In the genomic region with DNA sequence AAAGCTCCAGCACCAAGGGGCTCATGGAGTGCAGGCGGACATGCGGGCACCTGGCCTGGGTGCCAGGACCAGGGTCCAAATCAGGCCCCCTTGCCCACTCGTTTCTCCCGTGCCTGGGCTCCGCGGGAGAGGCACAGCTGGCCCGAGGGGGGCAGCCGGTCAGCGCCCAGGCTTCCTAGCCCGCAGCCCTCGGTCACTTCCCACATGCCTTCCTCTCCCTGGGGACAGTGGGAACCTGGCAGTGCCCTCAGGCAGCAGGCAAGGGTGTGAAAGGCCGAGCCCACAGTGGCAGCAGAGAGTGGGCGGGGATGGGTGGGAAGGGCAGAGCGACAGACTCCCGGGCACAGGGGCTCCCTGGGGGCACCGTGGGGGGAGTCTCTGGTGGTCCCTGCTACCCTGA, we compare ENCODE assay signal across 22 cellular contexts.
A peak's percentile ranks its signal among the peaks of the same experiment; 100 is the strongest.
DNase-seq lines count a peak whose midpoint lies in the region; ATAC-seq and TF ChIP-seq lines count a peak whose summit lies in the region.
"Had no signal": no experiment of that assay in that cellular context is flagged by ENCODE, and none has a peak within 500 bp of the region (broad histone marks: within the 10 kb centered on the region; RNA-seq: fewer than 3 reads in every experiment).

No MANE protein-coding gene starts in this region.

- H3K9me3 ChIP-seq in HEK293 (ENCODE audit: control insufficient read depth, insufficient read depth, low read depth, low read length) (no peaks in the 10 kb centered on the region), gastroesophageal sphincter (no peaks in the 10 kb centered on the region), thoracic aorta (no peaks in the 10 kb centered on the region), mucosa of descending colon (no peaks in the 10 kb centered on the region)

- H3K4me1 ChIP-seq in HEK293 (ENCODE audit: control insufficient read depth, insufficient read depth, low read length) (no peaks in the 10 kb centered on the region), gastroesophageal sphincter (peaks cover 0 to 36% (median 5%) of the 10 kb centered on the region in 3 donors), thoracic aorta (ENCODE audit: control insufficient read depth in 1 of 2, low read depth in 2 of 2) (peaks cover 45 to 79% of the 10 kb centered on the region in 2 donors), mucosa of descending colon (ENCODE audit: low read depth) (no peaks in the 10 kb centered on the region)

- H3K27ac ChIP-seq in HEK293 (ENCODE audit: extremely low read depth, low read depth, low read length) (no peak overlapping the region), gastroesophageal sphincter (peak overlapping the region in 3 of 4 donors; percentile 11 to 72 (median 46)), thoracic aorta (peak overlapping the region; percentile 95 to 97)

- intact Hi-C loops in mucosa of descending colon (cut with DNase I, micrococcal nuclease), result no loop called here

- CTCF ChIA-PET in HEK293 (lab: Yijun Ruan, JAX), result interaction anchor here (0.6 to 2.2 kb wide), 2 partner anchors 78 to 523 kb away, joined by 3 to 4 read pairs; no protein-coding TSS in a partner anchor

- ATAC-seq in gastroesophageal sphincter, result no peak
- ATAC-seq in thoracic aorta (ENCODE audit: insufficient number of reproducible peaks, low FRiP score, low read depth), result no peak
- no peak for ATAC-seq in left lobe of liver
- no peak for ATAC-seq in mucosa of descending colon
- ATAC-seq: CD8-positive, alpha-beta T cell; GM12878 had no signal

- POLR2A ChIA-PET in HEK293 (lab: Yijun Ruan, JAX), result no interaction called here

- H3K36me3 ChIP-seq in HEK293 (ENCODE audit: control insufficient read depth in 2 of 2, insufficient read depth in 1 of 2, low read length in 2 of 2) (no peaks in the 10 kb centered on the region), gastroesophageal sphincter (no peaks in the 10 kb centered on the region), thoracic aorta (no peaks in the 10 kb centered on the region), mucosa of descending colon (ENCODE audit: low read depth) (no peaks in the 10 kb centered on the region)

- no peak for TF ChIP-seq EP300 in gastroesophageal sphincter (IDR thresholded peaks at IDR 0.05)

- WGBS in gastroesophageal sphincter (ENCODE audit: low coverage in 1 of 2), 2 donors, result no CpG with 5 or more reads among the region's 16 CpGs

- no peak for TF ChIP-seq CTCF in HEK293 (tag by site-specific recombination; IDR thresholded peaks at IDR 0.05)
- no peak for TF ChIP-seq CTCF in gastroesophageal sphincter (IDR thresholded peaks at IDR 0.05)
- TF ChIP-seq CTCF in thoracic aorta (IDR thresholded peaks at IDR 0.05), result no peak
- TF ChIP-seq CTCF in mucosa of descending colon (IDR thresholded peaks at IDR 0.05), result no peak

- H3K27me3 ChIP-seq in gastroesophageal sphincter (peaks cover 20% of the 10 kb centered on the region), thoracic aorta (replicated peaks; ENCODE audit: insufficient read depth) (no peaks in the 10 kb centered on the region)

- no peak for TF ChIP-seq POLR2A in gastroesophageal sphincter (IDR thresholded peaks at IDR 0.05)

- no peak overlapping the region for H3K4me3 ChIP-seq in HEK293 (ENCODE audit: low read depth, low read length)
- no peak overlapping the region for H3K4me3 ChIP-seq in gastroesophageal sphincter
- H3K4me3 ChIP-seq in thoracic aorta, result peak overlapping the region; percentile 48
- H3K4me3 ChIP-seq in mucosa of descending colon, result no peak overlapping the region
- H3K4me3 ChIP-seq: GM12878, GM23338, K562 had no signal

- DNase-seq in M059J (ENCODE audit: low read depth), result peak; percentile 24
- no peak for DNase-seq in thoracic aorta (ENCODE audit: low spot score)
- no peak for DNase-seq in H4 (ENCODE audit: low spot score)
- DNase-seq in cerebellar cortex (ENCODE audit: low spot score), result no peak
- no peak for DNase-seq in left lobe of liver (ENCODE audit: low spot score)
- DNase-seq in mucosa of descending colon, result no peak
- DNase-seq: C1 segment of cervical spinal cord; CD8-positive, alpha-beta T cell; DND-41; HCEC 1CT; NCI-H1092 treated with DMSO at 0.1 percent for 48 hours; NCI-H1436 treated with DMSO at 0.1 percent for 48 hours; NCI-H1930; NCI-H510A treated with DMSO at 0.1 percent for 48 hours; NCI-H748 treated with DMSO at 0.1 percent for 48 hours; NK-92 treated with Interleukin-12 subunit alpha and Interleukin-12 subunit beta, amount 100 ng/mL, for 24 hours; Right ventricle myocardium superior had no signal

TF ChIP-seq in HEK293, 187 proteins besides CTCF, POLR2A, EP300 and RAD21:
- TF ChIP-seq ZFHX2 (tag by site-specific recombination; conservative IDR thresholded peaks at IDR 0.05) (peak; percentile 9; the same call in 1 of the 2 replicates), ZEB2 (tag by site-specific recombination; IDR thresholded peaks at IDR 0.05) (no peak), ZNF610 (tag by site-specific recombination; IDR thresholded peaks at IDR 0.05; ENCODE audit: borderline replicate concordance) (no peak), ZNF175 (tag by site-specific recombination; IDR thresholded peaks at IDR 0.05) (no peak)
